ENCODE assay signal across 9 cellular contexts in genomic region chr20:59948828-59949720, GRCh38. TPM values are rescaled to one million over a fixed set of nuclear protein-coding genes. Genes with fewer than 3 reads are reported as not detected.
DNase-seq lines count a peak whose midpoint lies in the region; ATAC-seq, FAIRE-seq and TF ChIP-seq lines count a peak whose summit lies in the region.
"Had no signal": no experiment of that assay in that cellular context is flagged by ENCODE, and none has a peak within 500 bp of the region (broad histone marks: within the 10 kb centered on the region; RNA-seq: fewer than 3 reads in every experiment).

No MANE protein-coding gene starts in this region.

- DNase-seq in AG04450 (ENCODE audit: low read depth, low spot score) (peak; percentile 45), EL (peak; percentile 57), Panc1 (ENCODE audit: low read depth, low spot score) (no peak), bronchial epithelial cell (ENCODE audit: low read depth) (peak; percentile 62), lower lobe of right lung (no peak)
- DNase-seq in stimulated activated CD4-positive, alpha-beta T cell treated with anti-CD3 and anti-CD28 coated beads, Interleukin-2, amount 100 ng/mL, for 24 hours = no peak

- H3K4me1 ChIP-seq in Panc1 (ENCODE audit: control insufficient read depth, insufficient read depth, low read length) = no peaks in the 10 kb centered on the region
- H3K4me1 ChIP-seq in lower lobe of right lung = peaks cover 11% of the 10 kb centered on the region

- peak; percentile 66 for ATAC-seq in HG03432 (IDR thresholded peaks at IDR 0.05; ENCODE audit: unreplicated experiment)
- peak; percentile 53; the same call in 1 of the 2 replicates for ATAC-seq in Panc1
- peak; percentile 55 to 71 for ATAC-seq in lower lobe of right lung
- no peak for ATAC-seq in HG03521 (IDR thresholded peaks at IDR 0.05; ENCODE audit: unreplicated experiment)

- CTCF ChIA-PET in AG04450 (lab: Charles Lee) = interaction anchor here (0.7 to 2.4 kb wide), 10 partner anchors 9 to 263 kb away, joined by 3 to 18 read pairs (median 4); partner anchors contain the start of genes CDH26, FAM217B, PPP1R3D and SYCP2
- CTCF ChIA-PET in Panc1 (lab: Charles Lee) = interaction anchor here (0.6 kb wide), 1 partner anchor 22 kb away, joined by 3 read pairs; no protein-coding TSS in a partner anchor

- peaks cover 6% of the 10 kb centered on the region for H3K36me3 ChIP-seq in Panc1 (ENCODE audit: control insufficient read depth, insufficient read depth, low read length)
- H3K36me3 ChIP-seq in bronchial epithelial cell (ENCODE audit: control insufficient read depth, insufficient read depth, low read length) = no peaks in the 10 kb centered on the region
- peaks cover 21% of the 10 kb centered on the region for H3K36me3 ChIP-seq in lower lobe of right lung

- no TSS peak for BruUV-seq in Panc1 (replicated peaks; lab: Mats Ljungman, UMichigan)

- H3K4me3 ChIP-seq in AG04450 (ENCODE audit: low read depth, low read length) = no peak overlapping the region
- no peak overlapping the region for H3K4me3 ChIP-seq in Panc1 (ENCODE audit: low read depth in 2 of 2, low read length in 2 of 2)
- H3K4me3 ChIP-seq in bronchial epithelial cell (ENCODE audit: low read depth, low read length) = no peak overlapping the region
- H3K4me3 ChIP-seq in lower lobe of right lung = no peak overlapping the region
- H3K4me3 ChIP-seq: skin epidermis had no signal

- no peaks in the 10 kb centered on the region for H3K9me3 ChIP-seq in AG04450 (ENCODE audit: control insufficient read depth, insufficient read depth, low read length)
- H3K9me3 ChIP-seq in Panc1 (ENCODE audit: control insufficient read depth, insufficient read depth, low read depth, low read length) = no peaks in the 10 kb centered on the region
- no peaks in the 10 kb centered on the region for H3K9me3 ChIP-seq in lower lobe of right lung

- H3K27ac ChIP-seq in AG04450 (ENCODE audit: low read depth, low read length) = no peak overlapping the region
- no peak overlapping the region for H3K27ac ChIP-seq in Panc1 (ENCODE audit: low read length)
- no peak overlapping the region for H3K27ac ChIP-seq in lower lobe of right lung

- H3K27me3 ChIP-seq in AG04450 (ENCODE audit: control insufficient read depth, insufficient read depth, low read length) (no peaks in the 10 kb centered on the region), Panc1 (ENCODE audit: control insufficient read depth, insufficient read depth, low read length) (no peaks in the 10 kb centered on the region), bronchial epithelial cell (ENCODE audit: control insufficient read depth, insufficient read depth, low read length) (no peaks in the 10 kb centered on the region), lower lobe of right lung (ENCODE audit: low read depth) (no peaks in the 10 kb centered on the region)

- FAIRE-seq in bronchial epithelial cell (lab: Jason Lieb, UNC) = no peak

- intact Hi-C loops in Panc1 (cut with micrococcal nuclease; ENCODE audit: unreplicated experiment) (no loop called here), lower lobe of right lung (cut with DNase I) (no loop called here)

- in situ Hi-C loops in Panc1 (cut with HindIII; ENCODE audit: low pct_unique_long_range_greater_than_20kb, low sequenced_read_pairs) = no loop called here

- TF ChIP-seq CTCF in AG04450 (IDR thresholded peaks at IDR 0.05; ENCODE audit: low read depth, low read length) (peak; percentile 73), Panc1 (IDR thresholded peaks at IDR 0.05) (peak; percentile 70; the same call in 1 of the 2 replicates), bronchial epithelial cell (IDR thresholded peaks at IDR 0.05; ENCODE audit: insufficient read depth, low read length, severe bottlenecking) (peak; percentile 52), lower lobe of right lung (IDR thresholded peaks at IDR 0.05) (peak; percentile 71)

- POLR2A ChIA-PET in AG04450 (lab: Yijun Ruan, JAX) = no interaction called here
- POLR2A ChIA-PET in Panc1 (lab: Charles Lee) = no interaction called here

RNA-seq across cellular contexts. Expression of gene FAM217B, which starts 8.9 kb away (rescaled TPM):
- polyA plus RNA-seq in AG04450 (2011; rRNA removed) = 8.9 and 11.7 TPM in 2 replicates
- 9.0 and 11.9 TPM in 2 replicates for polyA minus RNA-seq in AG04450 (2011; rRNA and poly(A)+ RNA removed)
- total RNA-seq in Panc1 (2021; ENCODE audit: unreplicated experiment) (24.4 TPM), bronchial epithelial cell (4.5 and 5.8 TPM in 2 replicates), lower lobe of right lung (26.8 TPM)
- polyA plus RNA-seq in Panc1 (2012; ENCODE audit: insufficient read length) = 8.7 TPM

RNA-seq across cellular contexts. Expression of gene PPP1R3D, which starts 9.0 kb away (rescaled TPM):
- polyA plus RNA-seq in AG04450 (2011; rRNA removed) = 2.6 and 3.1 TPM in 2 replicates
- polyA minus RNA-seq in AG04450 (2011; rRNA and poly(A)+ RNA removed) = 2.6 and 4.3 TPM in 2 replicates
- total RNA-seq in Panc1 (2021; ENCODE audit: unreplicated experiment) (7.9 TPM), bronchial epithelial cell (9.5 and 12.2 TPM in 2 replicates), lower lobe of right lung (12.1 TPM)
- 5.1 TPM for polyA plus RNA-seq in Panc1 (2012; ENCODE audit: insufficient read length)

RNA-seq across cellular contexts. Expression of gene CDH26, which starts 9.1 kb away (rescaled TPM):
- polyA plus RNA-seq in AG04450 (2011; rRNA removed) = 0.05 and 0.10 TPM in 2 replicates
- polyA minus RNA-seq in AG04450 (2011; rRNA and poly(A)+ RNA removed) = not detected in 2 replicates
- 0.46 TPM for total RNA-seq in Panc1 (2021; ENCODE audit: unreplicated experiment)
- polyA plus RNA-seq in Panc1 (2012; ENCODE audit: insufficient read length) = 0.13 TPM
- 2.4 and 8.4 TPM in 2 replicates for total RNA-seq in bronchial epithelial cell
- total RNA-seq in lower lobe of right lung = 8.4 TPM

RNA-seq across cellular contexts. Expression of gene SYCP2, which starts 15.6 kb away (rescaled TPM):
- 0.24 and 0.25 TPM in 2 replicates for polyA plus RNA-seq in AG04450 (2011; rRNA removed)
- polyA minus RNA-seq in AG04450 (2011; rRNA and poly(A)+ RNA removed) = 0.05 and 0.26 TPM in 2 replicates
- 39.7 TPM for total RNA-seq in Panc1 (2021; ENCODE audit: unreplicated experiment)
- polyA plus RNA-seq in Panc1 (2012; ENCODE audit: insufficient read length) = 12.9 TPM
- total RNA-seq in bronchial epithelial cell = 0.26 and 0.51 TPM in 2 replicates
- 3.5 TPM for total RNA-seq in lower lobe of right lung

Comparison
In these comparisons a context has a peak if more than half of its experiments do, and no peak if none do; other contexts are left out.
1. DNase-seq: peak in AG04450 (single experiment), EL (single experiment) and bronchial epithelial cell (single experiment); none in Panc1 (single experiment), lower lobe of right lung (single experiment) and stimulated activated CD4-positive, alpha-beta T cell treated with anti-CD3 and anti-CD28 coated beads, Interleukin-2, amount 100 ng/mL, for 24 hours (0 of 2).
2. Peak in every context shown above with its lines, with median percentiles within 50 percentile points of each other: CTCF ChIP-seq.